Comparison of ENCODE assay signal across 1 cellular context in genomic region chr9:5832543-5833529, GRCh38.
TF ChIP-seq lines count a peak whose summit lies in the region.

ERMP1 (minus strand) TSS chr9:5833117; CDS start chr9:5833027, 90 bp downstream.

TF ChIP-seq in HepG2, 621 proteins besides CTCF, POLR2A, EP300 and RAD21 (continued from another document and continues in another):
- 0 out of 2 replicates have a peak, but pooled peaks have one; percentile 47 for TF ChIP-seq AHDC1 (CRISPR knock-in tag; IDR thresholded peaks at IDR 0.05; ENCODE audit: borderline replicate concordance)
- TF ChIP-seq FOXK2 (IDR thresholded peaks at IDR 0.05): no peak
- TF ChIP-seq DPF2 (CRISPR knock-in tag; IDR thresholded peaks at IDR 0.05; ENCODE audit: borderline replicate concordance, low read depth): no peak
- TF ChIP-seq, protein P1, sequence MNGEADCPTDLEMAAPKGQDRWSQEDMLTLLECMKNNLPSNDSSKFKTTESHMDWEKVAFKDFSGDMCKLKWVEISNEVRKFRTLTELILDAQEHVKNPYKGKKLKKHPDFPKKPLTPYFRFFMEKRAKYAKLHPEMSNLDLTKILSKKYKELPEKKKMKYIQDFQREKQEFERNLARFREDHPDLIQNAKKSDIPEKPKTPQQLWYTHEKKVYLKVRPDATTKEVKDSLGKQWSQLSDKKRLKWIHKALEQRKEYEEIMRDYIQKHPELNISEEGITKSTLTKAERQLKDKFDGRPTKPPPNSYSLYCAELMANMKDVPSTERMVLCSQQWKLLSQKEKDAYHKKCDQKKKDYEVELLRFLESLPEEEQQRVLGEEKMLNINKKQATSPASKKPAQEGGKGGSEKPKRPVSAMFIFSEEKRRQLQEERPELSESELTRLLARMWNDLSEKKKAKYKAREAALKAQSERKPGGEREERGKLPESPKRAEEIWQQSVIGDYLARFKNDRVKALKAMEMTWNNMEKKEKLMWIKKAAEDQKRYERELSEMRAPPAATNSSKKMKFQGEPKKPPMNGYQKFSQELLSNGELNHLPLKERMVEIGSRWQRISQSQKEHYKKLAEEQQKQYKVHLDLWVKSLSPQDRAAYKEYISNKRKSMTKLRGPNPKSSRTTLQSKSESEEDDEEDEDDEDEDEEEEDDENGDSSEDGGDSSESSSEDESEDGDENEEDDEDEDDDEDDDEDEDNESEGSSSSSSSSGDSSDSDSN (CRISPR knock-in tag; IDR thresholded peaks at IDR 0.05): peak; percentile 91
- TF ChIP-seq RCOR2 (CRISPR knock-in tag; IDR thresholded peaks at IDR 0.05): no peak
- TF ChIP-seq REPIN1 (CRISPR knock-in tag; IDR thresholded peaks at IDR 0.05; ENCODE audit: borderline replicate concordance, low read depth): peak; percentile 93
- TF ChIP-seq GATA4 (IDR thresholded peaks at IDR 0.05; ENCODE audit: borderline replicate concordance, low read depth): no peak
- TF ChIP-seq ZNF138 (CRISPR knock-in tag; IDR thresholded peaks at IDR 0.05; ENCODE audit: low read depth): peak; percentile 24; the same call in 1 of the 2 replicates
- TF ChIP-seq BCL3 (CRISPR knock-in tag; IDR thresholded peaks at IDR 0.05): peak; percentile 80; the same call in 1 of the 2 replicates
- no peak; the same call in 1 of the 2 replicates for TF ChIP-seq SPEN (CRISPR knock-in tag; IDR thresholded peaks at IDR 0.05; ENCODE audit: low read depth)
- TF ChIP-seq ZNF256 (CRISPR knock-in tag; conservative IDR thresholded peaks at IDR 0.05): peak; percentile 64; the same call in 1 of the 2 replicates
- peak; percentile 77 for TF ChIP-seq SALL1 (CRISPR knock-in tag; IDR thresholded peaks at IDR 0.05)
- TF ChIP-seq HMGXB4 (CRISPR knock-in tag; IDR thresholded peaks at IDR 0.05; ENCODE audit: borderline replicate concordance in 1 of 2, low read depth in 1 of 2): peak; percentile 99 to 100
- no peak for TF ChIP-seq SOX13 (IDR thresholded peaks at IDR 0.05)
- peak in 1 of 2 experiments; percentile 34; a peak in 1 of 4 replicates for TF ChIP-seq SOX13 (CRISPR knock-in tag; conservative IDR thresholded peaks at IDR 0.05 in 1 of 2, IDR thresholded peaks at IDR 0.05 in 1 of 2)
- TF ChIP-seq DNMT1 (CRISPR knock-in tag; IDR thresholded peaks at IDR 0.05): peak; percentile 77; the same call in 1 of the 2 replicates
- TF ChIP-seq, protein P2, sequence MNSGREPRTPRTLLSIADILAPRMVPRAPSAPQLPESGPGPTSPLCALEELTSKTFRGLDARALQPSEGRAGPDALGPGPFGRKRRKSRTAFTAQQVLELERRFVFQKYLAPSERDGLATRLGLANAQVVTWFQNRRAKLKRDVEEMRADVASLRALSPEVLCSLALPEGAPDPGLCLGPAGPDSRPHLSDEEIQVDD (CRISPR knock-in tag; IDR thresholded peaks at IDR 0.05; ENCODE audit: borderline replicate concordance): no peak
- TF ChIP-seq ZNF678 (CRISPR knock-in tag; IDR thresholded peaks at IDR 0.05): no peak
- peak; percentile 60; the same call in 1 of the 2 replicates for TF ChIP-seq ZBTB14 (CRISPR knock-in tag; IDR thresholded peaks at IDR 0.05)
- TF ChIP-seq ZNF280D (CRISPR knock-in tag; IDR thresholded peaks at IDR 0.05): no peak; the same call in 1 of the 2 replicates
- peak; percentile 54; the same call in 1 of the 2 replicates for TF ChIP-seq ZNF644 (CRISPR knock-in tag; IDR thresholded peaks at IDR 0.05; ENCODE audit: low read depth)
- peak; percentile 97 for TF ChIP-seq ZFP82 (CRISPR knock-in tag; IDR thresholded peaks at IDR 0.05; ENCODE audit: borderline replicate concordance)
- TF ChIP-seq TCF12 (IDR thresholded peaks at IDR 0.05): no peak
- peak; percentile 74; the same call in 1 of the 2 replicates for TF ChIP-seq TCF12 (CRISPR knock-in tag; IDR thresholded peaks at IDR 0.05)
- TF ChIP-seq PPARG (CRISPR knock-in tag; conservative IDR thresholded peaks at IDR 0.05): no peak
- TF ChIP-seq SMAD1 (CRISPR knock-in tag; IDR thresholded peaks at IDR 0.05; ENCODE audit: borderline replicate concordance, low read depth): no peak
- peak; percentile 30; the same call in 1 of the 2 replicates for TF ChIP-seq EEA1 (CRISPR knock-in tag; IDR thresholded peaks at IDR 0.05; ENCODE audit: borderline replicate concordance)
- TF ChIP-seq ZSCAN12 (CRISPR knock-in tag; IDR thresholded peaks at IDR 0.05): 0 out of 2 replicates have a peak, but pooled peaks have one; percentile 48
- 0 out of 2 replicates have a peak, but pooled peaks have one; percentile 67 for TF ChIP-seq ZNF431 (CRISPR knock-in tag; IDR thresholded peaks at IDR 0.05; ENCODE audit: borderline replicate concordance, low read depth)
- TF ChIP-seq ZNF570 (CRISPR knock-in tag; IDR thresholded peaks at IDR 0.05; ENCODE audit: borderline replicate concordance): no peak
- peak; percentile 57 for TF ChIP-seq SRY (CRISPR knock-in tag; IDR thresholded peaks at IDR 0.05)
- TF ChIP-seq KDM5B (CRISPR knock-in tag; IDR thresholded peaks at IDR 0.05; ENCODE audit: borderline replicate concordance): peak; percentile 92; the same call in 1 of the 2 replicates
- no peak for TF ChIP-seq ZNF251 (CRISPR knock-in tag; IDR thresholded peaks at IDR 0.05)
- peak; percentile 61; the same call in 1 of the 2 replicates for TF ChIP-seq ZNF766 (CRISPR knock-in tag; IDR thresholded peaks at IDR 0.05; ENCODE audit: borderline replicate concordance)
- peak; percentile 72; the same call in 1 of the 2 replicates for TF ChIP-seq ZNF180 (CRISPR knock-in tag; IDR thresholded peaks at IDR 0.05; ENCODE audit: borderline replicate concordance, low read depth)
- no peak for TF ChIP-seq GTF3A (CRISPR knock-in tag; conservative IDR thresholded peaks at IDR 0.05)
- TF ChIP-seq ZNF605 (CRISPR knock-in tag; IDR thresholded peaks at IDR 0.05): peak; percentile 79
- peak; percentile 58; the same call in 1 of the 2 replicates for TF ChIP-seq ZNF713 (CRISPR knock-in tag; IDR thresholded peaks at IDR 0.05)
- TF ChIP-seq ZNF549 (CRISPR knock-in tag; IDR thresholded peaks at IDR 0.05): peak; percentile 42; the same call in 1 of the 2 replicates
- peak; percentile 69; the same call in 1 of the 2 replicates for TF ChIP-seq ZNF234 (CRISPR knock-in tag; conservative IDR thresholded peaks at IDR 0.05)
- TF ChIP-seq KAT7 (CRISPR knock-in tag; IDR thresholded peaks at IDR 0.05; ENCODE audit: borderline replicate concordance): peak; percentile 98; the same call in 1 of the 2 replicates
